Comparison of ENCODE assay signal across 17 cellular contexts in the genomic region with DNA sequence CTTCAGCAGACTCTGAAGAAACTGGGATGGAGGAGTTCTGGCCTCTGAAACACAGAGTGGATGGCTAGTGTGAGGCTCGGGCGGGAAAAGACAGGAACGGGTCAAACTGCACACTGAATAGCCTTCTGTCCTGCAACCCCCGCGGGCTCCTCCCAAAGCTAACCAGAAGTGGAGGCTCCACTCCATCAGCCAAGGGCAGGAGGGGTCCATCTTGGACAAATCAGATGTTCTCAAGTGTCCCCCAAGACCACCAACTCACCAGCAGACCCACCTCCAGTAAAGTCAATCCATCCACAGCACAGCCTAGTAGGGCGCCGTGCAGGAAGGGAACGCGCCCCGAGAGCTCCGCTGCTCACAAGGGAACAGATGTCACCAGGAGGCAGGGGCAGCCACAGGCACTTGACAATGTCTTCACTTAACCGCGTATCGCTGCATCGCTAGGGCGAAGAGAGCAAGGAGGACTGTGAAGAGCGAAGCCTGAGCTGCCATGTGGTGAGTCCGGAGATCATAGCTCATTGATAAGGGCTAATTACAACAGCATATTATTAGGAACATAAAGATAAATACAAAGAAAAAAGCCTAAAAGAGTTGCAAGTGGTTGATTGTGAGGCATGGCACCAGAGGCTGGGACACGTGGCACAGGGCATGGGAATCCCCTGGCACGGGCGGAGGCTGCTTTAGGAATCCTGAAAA.
DNase-seq lines count a peak whose midpoint lies in the region; ATAC-seq, FAIRE-seq and TF ChIP-seq lines count a peak whose summit lies in the region.
"Had no signal": no experiment of that assay in that cellular context is flagged by ENCODE, and none has a peak within 500 bp of the region (broad histone marks: within the 10 kb centered on the region; RNA-seq: fewer than 3 reads in every experiment).

No MANE protein-coding gene starts in this region.

- no peaks in the 10 kb centered on the region for H3K36me3 ChIP-seq in right atrium auricular region
- H3K36me3 ChIP-seq in heart right ventricle: no peaks in the 10 kb centered on the region
- no peaks in the 10 kb centered on the region for H3K36me3 ChIP-seq in colonic mucosa
- no peaks in the 10 kb centered on the region for H3K36me3 ChIP-seq in neuronal stem cell (replicated peaks in 1 of 2; ENCODE audit: control insufficient read depth in 2 of 2, insufficient read depth in 2 of 2, low read length in 2 of 2)

- H3K4me1 ChIP-seq in right atrium auricular region (no peaks in the 10 kb centered on the region), heart right ventricle (no peaks in the 10 kb centered on the region), colonic mucosa (no peaks in the 10 kb centered on the region), neuronal stem cell (ENCODE audit: control insufficient read depth in 2 of 2, insufficient read depth in 1 of 2, low read depth in 1 of 2, low read length in 2 of 2) (peaks cover 0 to 1% of the 10 kb centered on the region in 2 donors)

- no peak overlapping the region for H4K8ac ChIP-seq in neuronal stem cell (ENCODE audit: low read depth, low read length)

- H3K27ac ChIP-seq in right atrium auricular region: no peak overlapping the region
- no peak overlapping the region for H3K27ac ChIP-seq in heart right ventricle
- no peak overlapping the region for H3K27ac ChIP-seq in colonic mucosa
- no peak overlapping the region for H3K27ac ChIP-seq in neuronal stem cell (replicated peaks; ENCODE audit: low read length)

- intact Hi-C loops in heart right ventricle (cut with DNase I): no loop called here
- intact Hi-C loops in colonic mucosa (cut with DNase I): no loop called here

- TF ChIP-seq CTCF in right atrium auricular region (IDR thresholded peaks at IDR 0.05) (no peak), heart right ventricle (IDR thresholded peaks at IDR 0.05) (no peak), colonic mucosa (IDR thresholded peaks at IDR 0.05) (no peak)

- no peak overlapping the region for H2BK120ac ChIP-seq in neuronal stem cell (ENCODE audit: low read depth, low read length)

- H2BK12ac ChIP-seq in neuronal stem cell (ENCODE audit: low read length): no peak overlapping the region

- no peak overlapping the region for H3K23ac ChIP-seq in neuronal stem cell (ENCODE audit: low read depth, low read length, poor library complexity)

- no peak overlapping the region for H4K91ac ChIP-seq in neuronal stem cell (ENCODE audit: low read depth, low read length, poor library complexity)

- H3K79me1 ChIP-seq in neuronal stem cell (ENCODE audit: low read depth, low read length): no peaks in the 10 kb centered on the region

- peak overlapping the region; percentile 60 for H2AK5ac ChIP-seq in neuronal stem cell (ENCODE audit: low read depth, low read length)

- H2BK15ac ChIP-seq in neuronal stem cell (ENCODE audit: low read length): no peak overlapping the region

- H3K9me3 ChIP-seq in right atrium auricular region: peaks cover 0 to 11% of the 10 kb centered on the region in 2 donors
- peaks cover 0 to 20% (median 7%) of the 10 kb centered on the region in 11 donors for H3K9me3 ChIP-seq in heart right ventricle
- no peaks in the 10 kb centered on the region for H3K9me3 ChIP-seq in colonic mucosa
- peaks cover 0 to 2% of the 10 kb centered on the region in 2 donors for H3K9me3 ChIP-seq in neuronal stem cell (replicated peaks in 1 of 2; ENCODE audit: control insufficient read depth in 2 of 2, insufficient read depth in 1 of 2, low read depth in 1 of 2, low read length in 2 of 2)

- peak overlapping the region; percentile 58 for H3K18ac ChIP-seq in neuronal stem cell (ENCODE audit: low read length)

- no peak overlapping the region for H2AFZ ChIP-seq in neuronal stem cell (ENCODE audit: low read length)

- H3K4me3 ChIP-seq in right atrium auricular region: no peak overlapping the region
- no peak overlapping the region for H3K4me3 ChIP-seq in heart right ventricle
- H3K4me3 ChIP-seq in colonic mucosa: no peak overlapping the region
- no peak overlapping the region for H3K4me3 ChIP-seq in neuronal stem cell (ENCODE audit: low read length in 2 of 2)

- no peaks in the 10 kb centered on the region for H3K27me3 ChIP-seq in right atrium auricular region
- no peaks in the 10 kb centered on the region for H3K27me3 ChIP-seq in heart right ventricle
- H3K27me3 ChIP-seq in colonic mucosa: no peaks in the 10 kb centered on the region
- H3K27me3 ChIP-seq in neuronal stem cell (ENCODE audit: control insufficient read depth in 3 of 3, insufficient read depth in 3 of 3, low read depth in 1 of 3, low read length in 3 of 3): no peaks in the 10 kb centered on the region

- H3K9ac ChIP-seq in colonic mucosa (ENCODE audit: low read depth in 2 of 2, low read length in 2 of 2) (no peak overlapping the region), neuronal stem cell (ENCODE audit: low read depth, low read length, poor library complexity) (no peak overlapping the region)

- H3K14ac ChIP-seq in neuronal stem cell (ENCODE audit: low read length): peak overlapping the region; percentile 47

- peak; percentile 30 for DNase-seq in right atrium auricular region (ENCODE audit: low spot score)
- no peak for DNase-seq in heart right ventricle
- peak; percentile 6 for DNase-seq in colonic mucosa
- no peak for DNase-seq in neuronal stem cell (ENCODE audit: low spot score)
- no peak for DNase-seq in urothelium cell line (ENCODE audit: low spot score)
- DNase-seq: ACHN, DMS79, HFFc6, KG1, NCI-H1694 treated with DMSO at 0.1 percent for 48 hours, NCI-H345 had no signal

- no peak overlapping the region for H3K4ac ChIP-seq in neuronal stem cell (ENCODE audit: low read length)

- H3K4me2 ChIP-seq in neuronal stem cell (ENCODE audit: insufficient read depth, low read length, poor library complexity, severe bottlenecking): no peak overlapping the region

- 93 to 94% methylated on average over 21 of the region's 21 CpGs for WGBS in heart right ventricle, 2 donors
- WGBS in neuronal stem cell (ENCODE audit: extremely low coverage in 2 of 2, insufficient read length in 2 of 2, insufficient replicate concordance in 1 of 2), 2 donors: no CpG with 5 or more reads among the region's 21 CpGs

- ATAC-seq in heart right ventricle (no peak), GM21723 (IDR thresholded peaks at IDR 0.05; ENCODE audit: unreplicated experiment) (no peak), GM19351 (IDR thresholded peaks at IDR 0.05; ENCODE audit: unreplicated experiment) (no peak)
- ATAC-seq: Right ventricle myocardium inferior had no signal

- no peak overlapping the region for H2BK5ac ChIP-seq in neuronal stem cell (ENCODE audit: low read length)

- FAIRE-seq in urothelium cell line (lab: Jason Lieb, UNC): no peak
- FAIRE-seq: GM12892, GM18507, RCC 7860 had no signal

Comparison
In these comparisons a context has a peak if more than half of its experiments do, and no peak if none do; other contexts are left out.
1. DNase-seq: peak in right atrium auricular region (single experiment) and colonic mucosa (single experiment); none in heart right ventricle (0 of 2), neuronal stem cell (single experiment) and urothelium cell line (single experiment).